In the genomic region with DNA sequence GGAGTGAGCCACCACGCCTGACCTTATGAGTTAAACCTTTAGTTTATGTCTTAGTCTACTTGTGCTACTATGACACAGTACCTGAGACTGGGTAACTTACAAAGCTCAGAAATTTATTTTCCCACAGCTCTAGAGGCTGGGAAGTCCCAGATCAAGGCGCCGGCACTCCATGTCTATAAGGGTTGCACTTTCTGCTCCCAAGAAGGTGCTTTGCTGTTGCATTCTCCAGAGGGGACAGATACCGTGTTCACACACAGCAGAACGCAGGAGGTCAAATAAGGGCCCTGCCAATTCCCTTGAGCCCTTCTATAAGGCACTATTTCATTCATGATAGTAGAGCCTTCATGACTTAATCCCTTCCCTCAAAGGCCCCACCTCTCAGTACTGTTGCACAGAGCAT, we compare ENCODE assay signal across 1 cellular context.
A peak's percentile ranks its signal among the peaks of the same experiment; 100 is the strongest.
TF ChIP-seq lines count a peak whose summit lies in the region.

No MANE protein-coding gene starts in this region.

TF ChIP-seq in GM12878, 131 proteins besides CTCF, POLR2A, EP300 and RAD21 (continues in another document):
- TF ChIP-seq, protein P1, sequence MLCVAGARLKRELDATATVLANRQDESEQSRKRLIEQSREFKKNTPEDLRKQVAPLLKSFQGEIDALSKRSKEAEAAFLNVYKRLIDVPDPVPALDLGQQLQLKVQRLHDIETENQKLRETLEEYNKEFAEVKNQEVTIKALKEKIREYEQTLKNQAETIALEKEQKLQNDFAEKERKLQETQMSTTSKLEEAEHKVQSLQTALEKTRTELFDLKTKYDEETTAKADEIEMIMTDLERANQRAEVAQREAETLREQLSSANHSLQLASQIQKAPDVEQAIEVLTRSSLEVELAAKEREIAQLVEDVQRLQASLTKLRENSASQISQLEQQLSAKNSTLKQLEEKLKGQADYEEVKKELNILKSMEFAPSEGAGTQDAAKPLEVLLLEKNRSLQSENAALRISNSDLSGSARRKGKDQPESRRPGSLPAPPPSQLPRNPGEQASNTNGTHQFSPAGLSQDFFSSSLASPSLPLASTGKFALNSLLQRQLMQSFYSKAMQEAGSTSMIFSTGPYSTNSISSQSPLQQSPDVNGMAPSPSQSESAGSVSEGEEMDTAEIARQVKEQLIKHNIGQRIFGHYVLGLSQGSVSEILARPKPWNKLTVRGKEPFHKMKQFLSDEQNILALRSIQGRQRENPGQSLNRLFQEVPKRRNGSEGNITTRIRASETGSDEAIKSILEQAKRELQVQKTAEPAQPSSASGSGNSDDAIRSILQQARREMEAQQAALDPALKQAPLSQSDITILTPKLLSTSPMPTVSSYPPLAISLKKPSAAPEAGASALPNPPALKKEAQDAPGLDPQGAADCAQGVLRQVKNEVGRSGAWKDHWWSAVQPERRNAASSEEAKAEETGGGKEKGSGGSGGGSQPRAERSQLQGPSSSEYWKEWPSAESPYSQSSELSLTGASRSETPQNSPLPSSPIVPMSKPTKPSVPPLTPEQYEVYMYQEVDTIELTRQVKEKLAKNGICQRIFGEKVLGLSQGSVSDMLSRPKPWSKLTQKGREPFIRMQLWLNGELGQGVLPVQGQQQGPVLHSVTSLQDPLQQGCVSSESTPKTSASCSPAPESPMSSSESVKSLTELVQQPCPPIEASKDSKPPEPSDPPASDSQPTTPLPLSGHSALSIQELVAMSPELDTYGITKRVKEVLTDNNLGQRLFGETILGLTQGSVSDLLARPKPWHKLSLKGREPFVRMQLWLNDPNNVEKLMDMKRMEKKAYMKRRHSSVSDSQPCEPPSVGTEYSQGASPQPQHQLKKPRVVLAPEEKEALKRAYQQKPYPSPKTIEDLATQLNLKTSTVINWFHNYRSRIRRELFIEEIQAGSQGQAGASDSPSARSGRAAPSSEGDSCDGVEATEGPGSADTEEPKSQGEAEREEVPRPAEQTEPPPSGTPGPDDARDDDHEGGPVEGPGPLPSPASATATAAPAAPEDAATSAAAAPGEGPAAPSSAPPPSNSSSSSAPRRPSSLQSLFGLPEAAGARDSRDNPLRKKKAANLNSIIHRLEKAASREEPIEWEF (IDR thresholded peaks at IDR 0.05; ENCODE audit: insufficient replicate concordance, low read depth, low read length) = no peak
- TF ChIP-seq, protein P2, sequence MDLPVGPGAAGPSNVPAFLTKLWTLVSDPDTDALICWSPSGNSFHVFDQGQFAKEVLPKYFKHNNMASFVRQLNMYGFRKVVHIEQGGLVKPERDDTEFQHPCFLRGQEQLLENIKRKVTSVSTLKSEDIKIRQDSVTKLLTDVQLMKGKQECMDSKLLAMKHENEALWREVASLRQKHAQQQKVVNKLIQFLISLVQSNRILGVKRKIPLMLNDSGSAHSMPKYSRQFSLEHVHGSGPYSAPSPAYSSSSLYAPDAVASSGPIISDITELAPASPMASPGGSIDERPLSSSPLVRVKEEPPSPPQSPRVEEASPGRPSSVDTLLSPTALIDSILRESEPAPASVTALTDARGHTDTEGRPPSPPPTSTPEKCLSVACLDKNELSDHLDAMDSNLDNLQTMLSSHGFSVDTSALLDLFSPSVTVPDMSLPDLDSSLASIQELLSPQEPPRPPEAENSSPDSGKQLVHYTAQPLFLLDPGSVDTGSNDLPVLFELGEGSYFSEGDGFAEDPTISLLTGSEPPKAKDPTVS (IDR thresholded peaks at IDR 0.05; ENCODE audit: low read depth, low read length) = no peak
- TF ChIP-seq BACH1 (IDR thresholded peaks at IDR 0.05; ENCODE audit: borderline replicate concordance) (no peak), CREM (IDR thresholded peaks at IDR 0.05; ENCODE audit: low read depth) (no peak), SMAD1 (IDR thresholded peaks at IDR 0.05; ENCODE audit: low read depth, partially characterized antibody) (no peak), SREBF2 (IDR thresholded peaks at IDR 0.05; ENCODE audit: low read length) (no peak), RCOR1 (conservative IDR thresholded peaks at IDR 0.05; ENCODE audit: low read depth, low read length) (no peak), LARP7 (IDR thresholded peaks at IDR 0.05) (no peak), IKZF2 (IDR thresholded peaks at IDR 0.05) (no peak), CEBPB (IDR thresholded peaks at IDR 0.05; ENCODE audit: borderline replicate concordance in 1 of 2, low read depth in 2 of 2, low read length in 2 of 2) (no peak), CBFB (IDR thresholded peaks at IDR 0.05; ENCODE audit: low read depth) (no peak), BRCA1 (IDR thresholded peaks at IDR 0.05; ENCODE audit: low read depth, low read length) (no peak), KLF5 (IDR thresholded peaks at IDR 0.05; ENCODE audit: partially characterized antibody) (no peak), MEF2B (IDR thresholded peaks at IDR 0.05; ENCODE audit: partially characterized antibody, poor library complexity, severe bottlenecking) (peak; percentile 34), RUNX3 (IDR thresholded peaks at IDR 0.05; ENCODE audit: low read length) (no peak), SUZ12 (IDR thresholded peaks at IDR 0.05; ENCODE audit: unreplicated experiment) (no peak), RBBP5 (conservative IDR thresholded peaks at IDR 0.05) (no peak), SMAD5 (IDR thresholded peaks at IDR 0.05; ENCODE audit: low read depth) (no peak), NBN (IDR thresholded peaks at IDR 0.05) (no peak), TAF1 (IDR thresholded peaks at IDR 0.05; ENCODE audit: borderline replicate concordance, low read depth, low read length) (no peak), PAX8 (IDR thresholded peaks at IDR 0.05) (no peak), PML (IDR thresholded peaks at IDR 0.05; ENCODE audit: low read length) (no peak), SRF (IDR thresholded peaks at IDR 0.05; ENCODE audit: low read depth in 2 of 2, low read length in 2 of 2) (no peak), SMC3 (IDR thresholded peaks at IDR 0.05; ENCODE audit: borderline replicate concordance, low read length) (no peak), EED (IDR thresholded peaks at IDR 0.05; ENCODE audit: low read depth) (peak; percentile 67), WRNIP1 (IDR thresholded peaks at IDR 0.05; ENCODE audit: borderline replicate concordance, low read depth, low read length) (no peak), MXI1 (IDR thresholded peaks at IDR 0.05; ENCODE audit: low read depth, low read length) (no peak), ESRRA (IDR thresholded peaks at IDR 0.05; ENCODE audit: low read length) (no peak), ZBED1 (IDR thresholded peaks at IDR 0.05; ENCODE audit: borderline replicate concordance) (peak; percentile 53; the same call in 1 of the 2 replicates)
- TF ChIP-seq, protein P3, sequence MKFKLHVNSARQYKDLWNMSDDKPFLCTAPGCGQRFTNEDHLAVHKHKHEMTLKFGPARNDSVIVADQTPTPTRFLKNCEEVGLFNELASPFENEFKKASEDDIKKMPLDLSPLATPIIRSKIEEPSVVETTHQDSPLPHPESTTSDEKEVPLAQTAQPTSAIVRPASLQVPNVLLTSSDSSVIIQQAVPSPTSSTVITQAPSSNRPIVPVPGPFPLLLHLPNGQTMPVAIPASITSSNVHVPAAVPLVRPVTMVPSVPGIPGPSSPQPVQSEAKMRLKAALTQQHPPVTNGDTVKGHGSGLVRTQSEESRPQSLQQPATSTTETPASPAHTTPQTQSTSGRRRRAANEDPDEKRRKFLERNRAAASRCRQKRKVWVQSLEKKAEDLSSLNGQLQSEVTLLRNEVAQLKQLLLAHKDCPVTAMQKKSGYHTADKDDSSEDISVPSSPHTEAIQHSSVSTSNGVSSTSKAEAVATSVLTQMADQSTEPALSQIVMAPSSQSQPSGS (IDR thresholded peaks at IDR 0.05; ENCODE audit: low read length) = peak; percentile 79
- TF ChIP-seq, protein P4, sequence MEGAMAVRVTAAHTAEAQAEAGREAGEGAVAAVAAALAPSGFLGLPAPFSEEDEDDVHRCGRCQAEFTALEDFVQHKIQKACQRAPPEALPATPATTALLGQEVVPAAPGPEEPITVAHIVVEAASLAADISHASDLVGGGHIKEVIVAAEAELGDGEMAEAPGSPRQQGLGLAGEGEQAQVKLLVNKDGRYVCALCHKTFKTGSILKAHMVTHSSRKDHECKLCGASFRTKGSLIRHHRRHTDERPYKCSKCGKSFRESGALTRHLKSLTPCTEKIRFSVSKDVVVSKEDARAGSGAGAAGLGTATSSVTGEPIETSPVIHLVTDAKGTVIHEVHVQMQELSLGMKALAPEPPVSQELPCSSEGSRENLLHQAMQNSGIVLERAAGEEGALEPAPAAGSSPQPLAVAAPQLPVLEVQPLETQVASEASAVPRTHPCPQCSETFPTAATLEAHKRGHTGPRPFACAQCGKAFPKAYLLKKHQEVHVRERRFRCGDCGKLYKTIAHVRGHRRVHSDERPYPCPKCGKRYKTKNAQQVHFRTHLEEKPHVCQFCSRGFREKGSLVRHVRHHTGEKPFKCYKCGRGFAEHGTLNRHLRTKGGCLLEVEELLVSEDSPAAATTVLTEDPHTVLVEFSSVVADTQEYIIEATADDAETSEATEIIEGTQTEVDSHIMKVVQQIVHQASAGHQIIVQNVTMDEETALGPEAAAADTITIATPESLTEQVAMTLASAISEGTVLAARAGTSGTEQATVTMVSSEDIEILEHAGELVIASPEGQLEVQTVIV (IDR thresholded peaks at IDR 0.05; ENCODE audit: borderline replicate concordance, partially characterized antibody) = no peak
- TF ChIP-seq, protein P5, sequence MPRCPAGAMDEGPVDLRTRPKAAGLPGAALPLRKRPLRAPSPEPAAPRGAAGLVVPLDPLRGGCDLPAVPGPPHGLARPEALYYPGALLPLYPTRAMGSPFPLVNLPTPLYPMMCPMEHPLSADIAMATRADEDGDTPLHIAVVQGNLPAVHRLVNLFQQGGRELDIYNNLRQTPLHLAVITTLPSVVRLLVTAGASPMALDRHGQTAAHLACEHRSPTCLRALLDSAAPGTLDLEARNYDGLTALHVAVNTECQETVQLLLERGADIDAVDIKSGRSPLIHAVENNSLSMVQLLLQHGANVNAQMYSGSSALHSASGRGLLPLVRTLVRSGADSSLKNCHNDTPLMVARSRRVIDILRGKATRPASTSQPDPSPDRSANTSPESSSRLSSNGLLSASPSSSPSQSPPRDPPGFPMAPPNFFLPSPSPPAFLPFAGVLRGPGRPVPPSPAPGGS (IDR thresholded peaks at IDR 0.05; ENCODE audit: borderline replicate concordance, insufficient read depth, low read depth, low read length, poor library complexity, severe bottlenecking) = peak; percentile 92
- TF ChIP-seq, protein P6, sequence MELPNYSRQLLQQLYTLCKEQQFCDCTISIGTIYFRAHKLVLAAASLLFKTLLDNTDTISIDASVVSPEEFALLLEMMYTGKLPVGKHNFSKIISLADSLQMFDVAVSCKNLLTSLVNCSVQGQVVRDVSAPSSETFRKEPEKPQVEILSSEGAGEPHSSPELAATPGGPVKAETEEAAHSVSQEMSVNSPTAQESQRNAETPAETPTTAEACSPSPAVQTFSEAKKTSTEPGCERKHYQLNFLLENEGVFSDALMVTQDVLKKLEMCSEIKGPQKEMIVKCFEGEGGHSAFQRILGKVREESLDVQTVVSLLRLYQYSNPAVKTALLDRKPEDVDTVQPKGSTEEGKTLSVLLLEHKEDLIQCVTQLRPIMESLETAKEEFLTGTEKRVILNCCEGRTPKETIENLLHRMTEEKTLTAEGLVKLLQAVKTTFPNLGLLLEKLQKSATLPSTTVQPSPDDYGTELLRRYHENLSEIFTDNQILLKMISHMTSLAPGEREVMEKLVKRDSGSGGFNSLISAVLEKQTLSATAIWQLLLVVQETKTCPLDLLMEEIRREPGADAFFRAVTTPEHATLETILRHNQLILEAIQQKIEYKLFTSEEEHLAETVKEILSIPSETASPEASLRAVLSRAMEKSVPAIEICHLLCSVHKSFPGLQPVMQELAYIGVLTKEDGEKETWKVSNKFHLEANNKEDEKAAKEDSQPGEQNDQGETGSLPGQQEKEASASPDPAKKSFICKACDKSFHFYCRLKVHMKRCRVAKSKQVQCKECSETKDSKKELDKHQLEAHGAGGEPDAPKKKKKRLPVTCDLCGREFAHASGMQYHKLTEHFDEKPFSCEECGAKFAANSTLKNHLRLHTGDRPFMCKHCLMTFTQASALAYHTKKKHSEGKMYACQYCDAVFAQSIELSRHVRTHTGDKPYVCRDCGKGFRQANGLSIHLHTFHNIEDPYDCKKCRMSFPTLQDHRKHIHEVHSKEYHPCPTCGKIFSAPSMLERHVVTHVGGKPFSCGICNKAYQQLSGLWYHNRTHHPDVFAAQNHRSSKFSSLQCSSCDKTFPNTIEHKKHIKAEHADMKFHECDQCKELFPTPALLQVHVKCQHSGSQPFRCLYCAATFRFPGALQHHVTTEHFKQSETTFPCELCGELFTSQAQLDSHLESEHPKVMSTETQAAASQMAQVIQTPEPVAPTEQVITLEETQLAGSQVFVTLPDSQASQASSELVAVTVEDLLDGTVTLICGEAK (IDR thresholded peaks at IDR 0.05; ENCODE audit: borderline replicate concordance) = no peak
- TF ChIP-seq, protein P7, sequence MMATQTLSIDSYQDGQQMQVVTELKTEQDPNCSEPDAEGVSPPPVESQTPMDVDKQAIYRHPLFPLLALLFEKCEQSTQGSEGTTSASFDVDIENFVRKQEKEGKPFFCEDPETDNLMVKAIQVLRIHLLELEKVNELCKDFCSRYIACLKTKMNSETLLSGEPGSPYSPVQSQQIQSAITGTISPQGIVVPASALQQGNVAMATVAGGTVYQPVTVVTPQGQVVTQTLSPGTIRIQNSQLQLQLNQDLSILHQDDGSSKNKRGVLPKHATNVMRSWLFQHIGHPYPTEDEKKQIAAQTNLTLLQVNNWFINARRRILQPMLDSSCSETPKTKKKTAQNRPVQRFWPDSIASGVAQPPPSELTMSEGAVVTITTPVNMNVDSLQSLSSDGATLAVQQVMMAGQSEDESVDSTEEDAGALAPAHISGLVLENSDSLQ (IDR thresholded peaks at IDR 0.05) = no peak
- TF ChIP-seq, protein P8, sequence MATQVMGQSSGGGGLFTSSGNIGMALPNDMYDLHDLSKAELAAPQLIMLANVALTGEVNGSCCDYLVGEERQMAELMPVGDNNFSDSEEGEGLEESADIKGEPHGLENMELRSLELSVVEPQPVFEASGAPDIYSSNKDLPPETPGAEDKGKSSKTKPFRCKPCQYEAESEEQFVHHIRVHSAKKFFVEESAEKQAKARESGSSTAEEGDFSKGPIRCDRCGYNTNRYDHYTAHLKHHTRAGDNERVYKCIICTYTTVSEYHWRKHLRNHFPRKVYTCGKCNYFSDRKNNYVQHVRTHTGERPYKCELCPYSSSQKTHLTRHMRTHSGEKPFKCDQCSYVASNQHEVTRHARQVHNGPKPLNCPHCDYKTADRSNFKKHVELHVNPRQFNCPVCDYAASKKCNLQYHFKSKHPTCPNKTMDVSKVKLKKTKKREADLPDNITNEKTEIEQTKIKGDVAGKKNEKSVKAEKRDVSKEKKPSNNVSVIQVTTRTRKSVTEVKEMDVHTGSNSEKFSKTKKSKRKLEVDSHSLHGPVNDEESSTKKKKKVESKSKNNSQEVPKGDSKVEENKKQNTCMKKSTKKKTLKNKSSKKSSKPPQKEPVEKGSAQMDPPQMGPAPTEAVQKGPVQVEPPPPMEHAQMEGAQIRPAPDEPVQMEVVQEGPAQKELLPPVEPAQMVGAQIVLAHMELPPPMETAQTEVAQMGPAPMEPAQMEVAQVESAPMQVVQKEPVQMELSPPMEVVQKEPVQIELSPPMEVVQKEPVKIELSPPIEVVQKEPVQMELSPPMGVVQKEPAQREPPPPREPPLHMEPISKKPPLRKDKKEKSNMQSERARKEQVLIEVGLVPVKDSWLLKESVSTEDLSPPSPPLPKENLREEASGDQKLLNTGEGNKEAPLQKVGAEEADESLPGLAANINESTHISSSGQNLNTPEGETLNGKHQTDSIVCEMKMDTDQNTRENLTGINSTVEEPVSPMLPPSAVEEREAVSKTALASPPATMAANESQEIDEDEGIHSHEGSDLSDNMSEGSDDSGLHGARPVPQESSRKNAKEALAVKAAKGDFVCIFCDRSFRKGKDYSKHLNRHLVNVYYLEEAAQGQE (IDR thresholded peaks at IDR 0.05; ENCODE audit: low read depth, low read length) = no peak
